Comparison of ENCODE assay signal across 10 cellular contexts in the genomic region with DNA sequence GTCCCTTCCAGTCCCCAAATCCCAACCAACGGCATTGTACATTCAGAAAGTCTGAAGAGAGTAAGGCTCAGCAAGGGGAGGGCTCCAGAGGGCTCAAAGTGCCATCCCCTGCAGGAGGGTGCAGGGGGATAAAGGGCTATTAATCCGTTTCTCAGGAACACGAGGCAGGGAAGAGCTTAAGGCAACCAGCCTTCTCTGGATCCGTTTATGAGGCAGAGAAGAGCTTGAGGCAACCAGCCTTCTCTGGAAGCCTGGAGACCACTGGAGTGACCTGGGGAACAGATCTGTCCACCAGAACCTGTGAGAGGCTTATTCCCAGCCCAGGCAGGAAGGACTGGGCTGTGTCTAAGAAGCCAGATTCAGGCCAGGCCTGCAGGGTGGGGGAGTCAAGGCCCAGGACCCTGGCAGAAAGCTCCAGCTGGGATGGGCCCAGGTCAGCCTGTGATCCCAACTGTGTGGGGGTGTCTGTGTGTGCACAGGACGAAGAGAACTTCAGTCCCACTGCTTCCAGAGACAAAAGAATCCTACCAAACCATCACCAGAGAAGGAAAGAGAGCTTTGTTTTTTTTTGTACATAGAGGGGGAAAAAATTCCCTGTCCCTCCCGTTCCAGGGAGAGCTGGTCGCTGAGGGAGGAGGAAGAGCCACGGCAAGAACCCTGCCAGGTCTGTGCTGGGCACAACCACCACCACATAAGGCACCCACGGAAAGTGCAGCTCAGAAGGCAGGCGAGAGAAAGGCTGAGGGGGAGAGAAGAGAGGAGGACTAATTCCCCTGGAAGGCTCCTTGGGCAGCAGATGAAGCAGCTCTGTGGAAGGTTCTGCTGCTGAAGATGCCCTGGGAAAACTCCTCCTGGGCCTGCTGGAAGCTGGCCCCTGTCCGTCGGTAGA. TPM values are rescaled to one million over a fixed set of nuclear protein-coding genes. Genes with fewer than 3 reads are reported as not detected.
A peak's percentile ranks its signal among the peaks of the same experiment; 100 is the strongest.
DNase-seq lines count a peak whose midpoint lies in the region; ATAC-seq and TF ChIP-seq lines count a peak whose summit lies in the region.
"Had no signal": no experiment of that assay in that cellular context is flagged by ENCODE, and none has a peak within 500 bp of the region (broad histone marks: within the 10 kb centered on the region; RNA-seq: fewer than 3 reads in every experiment).

No MANE protein-coding gene starts in this region.

- H3K4me1 ChIP-seq in esophagus (ENCODE audit: control insufficient read depth in 2 of 2, insufficient read depth in 2 of 2, low read length in 1 of 2) (peaks cover 2 to 21% of the 10 kb centered on the region in 2 donors), spleen (peaks cover 16 to 62% (median 47%) of the 10 kb centered on the region in 6 donors)

- WGBS in esophagus, 2 donors = 71 to 81% methylated on average over 12 of the region's 12 CpGs
- 61 to 72% (median 66%) methylated on average over 12 of the region's 12 CpGs for WGBS in spleen, 5 donors

- intact Hi-C loops in spleen (cut with DNase I; ENCODE audit: low total_unique reads) = loop anchor here (5.0 kb wide), 2 partner anchors 58 to 62 kb away; partner anchors contain the start of gene CSK
- intact Hi-C loops in sciatic nerve (cut with DNase I) = loop anchor here (10.0 kb wide), 1 partner anchor 70 kb away; no protein-coding TSS in a partner anchor

- POLR2A ChIA-PET in RWPE1 (lab: Yijun Ruan, JAX; ENCODE audit: low non-redundant PET) = interaction anchor here (0.7 to 1.5 kb wide), 2 partner anchors 19 to 26 kb away, joined by 3 to 6 read pairs; no protein-coding TSS in a partner anchor

- H3K9me3 ChIP-seq in esophagus (ENCODE audit: control insufficient read depth in 2 of 2, insufficient read depth in 1 of 2, low read depth in 1 of 2, low read length in 1 of 2) = no peaks in the 10 kb centered on the region
- H3K9me3 ChIP-seq in spleen = no peaks in the 10 kb centered on the region
- H3K9me3 ChIP-seq: left lung had no signal

- no peaks in the 10 kb centered on the region for H3K27me3 ChIP-seq in esophagus (ENCODE audit: control insufficient read depth in 1 of 2, insufficient read depth in 2 of 2, low read length in 2 of 2)
- H3K27me3 ChIP-seq in spleen (replicated peaks in 1 of 7) = no peaks in the 10 kb centered on the region
- H3K27me3 ChIP-seq: left lung had no signal

- no peak for TF ChIP-seq POLR2A in spleen (IDR thresholded peaks at IDR 0.05)

- DNase-seq in GM20000 (ENCODE audit: low spot score) (peak; percentile 12), RWPE1 (ENCODE audit: low spot score) (no peak), spleen (no peak), sciatic nerve (ENCODE audit: low spot score) (no peak), medulla oblongata (ENCODE audit: extremely low spot score) (no peak)
- DNase-seq: GF-D8, PC-3 had no signal

- no peak for TF ChIP-seq CTCF in GM20000 (IDR thresholded peaks at IDR 0.05; ENCODE audit: extremely low read depth, missing control alignments)
- TF ChIP-seq CTCF in RWPE1 (conservative IDR thresholded peaks at IDR 0.05; ENCODE audit: low read depth) = no peak
- TF ChIP-seq CTCF in spleen (IDR thresholded peaks at IDR 0.05 in 8 of 11, conservative IDR thresholded peaks at IDR 0.05 in 3 of 11) = no peak

- no peak for ATAC-seq in GM19455 (IDR thresholded peaks at IDR 0.05; ENCODE audit: unreplicated experiment)
- no peak for ATAC-seq in sciatic nerve
- ATAC-seq: left lung, PC-3 had no signal

- H3K27ac ChIP-seq in RWPE1 (peak overlapping the region; percentile 81), esophagus (ENCODE audit: low read depth in 2 of 2, low read length in 1 of 2) (peak overlapping the region; percentile 91 to 96), spleen (peak overlapping the region; percentile 9 to 92 (median 88))

- CTCF ChIA-PET in RWPE1 (lab: Yijun Ruan, JAX) = interaction anchor here (0.6 to 1.6 kb wide), 3 partner anchors 22 to 57 kb away, joined by 3 to 11 read pairs (median 6); no protein-coding TSS in a partner anchor

- H3K4me3 ChIP-seq in esophagus (ENCODE audit: low read depth in 1 of 2, low read length in 2 of 2) (no peak overlapping the region), spleen (peak overlapping the region in 1 of 8 donors; percentile 11)

- H3K36me3 ChIP-seq in esophagus (ENCODE audit: control insufficient read depth in 2 of 2, insufficient read depth in 2 of 2, low read length in 1 of 2) (peaks cover 0 to 36% of the 10 kb centered on the region in 2 donors), spleen (peaks cover 6 to 81% (median 39%) of the 10 kb centered on the region in 6 donors)

RNA-seq across cellular contexts. Expression of gene ULK3, which starts 1.6 kb away (rescaled TPM):
- polyA plus RNA-seq in esophagus (100 to 1,000 TPM in 1 of 2 donors, 10 to 100 TPM in 1; 68.8 to 143 TPM), spleen (10 to 100 TPM; 33.2 to 71.5 (median 64.7) TPM)
- total RNA-seq in spleen (10 to 100 TPM; 51.7 to 74.6 (median 57.7) TPM), sciatic nerve (26.5 TPM)

RNA-seq across cellular contexts. Expression of gene CPLX3, which starts 18.1 kb away (rescaled TPM):
- polyA plus RNA-seq in esophagus (1 to 10 TPM in 1 of 2 donors, under 1 TPM in 1; 0.48 to 1.2 TPM), spleen (100 to 1,000 TPM in 2 of 3 donors, 10 to 100 TPM in 1; 28.9 to 207 (median 127) TPM)
- total RNA-seq in spleen (10 to 100 TPM; 17.7 to 73.7 (median 37.0) TPM), sciatic nerve (not detected)
- total RNA-seq: left lung, PC-3 had no signal

RNA-seq across cellular contexts. Expression of gene SCAMP2, which starts 28.6 kb away (rescaled TPM):
- polyA plus RNA-seq in esophagus = 10 to 100 TPM; 58.9 to 62.3 TPM
- total RNA-seq in spleen = 100 to 1,000 TPM in 5 of 7 donors, 10 to 100 TPM in 2; 84.3 to 129 (median 113) TPM
- 10 to 100 TPM; 34.7 to 48.1 (median 38.5) TPM for polyA plus RNA-seq in spleen
- 68.2 TPM for total RNA-seq in sciatic nerve

RNA-seq across cellular contexts. Expression of gene LMAN1L, which starts 31.9 kb away (rescaled TPM):
- polyA plus RNA-seq in esophagus (under 1 TPM; 0.27 to 0.61 TPM), spleen (10 to 100 TPM in 2 of 3 donors, 1 to 10 TPM in 1; 2.4 to 36.8 (median 25.6) TPM)
- total RNA-seq in spleen (100 to 1,000 TPM in 4 of 7 donors, 10 to 100 TPM in 3; 55.3 to 164 (median 106) TPM), sciatic nerve (not detected)
- total RNA-seq: PC-3 had no signal

RNA-seq across cellular contexts. Expression of gene MPI, which starts 45.3 kb away (rescaled TPM):
- 10 to 100 TPM; 26.5 to 27.4 TPM for polyA plus RNA-seq in esophagus
- 10 to 100 TPM; 25.6 to 49.9 (median 41.0) TPM for total RNA-seq in spleen
- 10 to 100 TPM; 16.4 to 29.6 (median 20.5) TPM for polyA plus RNA-seq in spleen
- 38.2 TPM for total RNA-seq in sciatic nerve

Comparison
In these comparisons a context has a peak if more than half of its experiments do, and no peak if none do; other contexts are left out.
1. RNA of gene CPLX3, which starts 18.1 kb away (total RNA-seq): 17.7 to 73.7 TPM in spleen; not detected in sciatic nerve (single experiment); every median in the first group is over 10 times any median in the second.
2. Peak in every context shown above with its lines, with median percentiles within 50 percentile points of each other: H3K27ac ChIP-seq.